Comparison of ENCODE assay signal across 19 cellular contexts in genomic region chr12:14850929-14851663, GRCh38. TPM values are rescaled to one million over a fixed set of nuclear protein-coding genes. Genes with fewer than 3 reads are reported as not detected.
DNase-seq lines count a peak whose midpoint lies in the region; ATAC-seq and TF ChIP-seq lines count a peak whose summit lies in the region.
"Had no signal": no experiment of that assay in that cellular context is flagged by ENCODE, and none has a peak within 500 bp of the region (broad histone marks: within the 10 kb centered on the region; RNA-seq: fewer than 3 reads in every experiment).

No MANE protein-coding gene starts in this region.

- H3K9me3 ChIP-seq in left lung: no peaks in the 10 kb centered on the region
- H3K9me3 ChIP-seq: MG63 had no signal

- H3K27ac ChIP-seq in left lung: no peak overlapping the region
- H3K27ac ChIP-seq: BLaER1, HL-60 had no signal

- DNase-seq in nephron progenitor cell (no peak), amygdala (lab: John Stamatoyannopoulos, UW) (no peak), left lung (no peak), HEK293T (ENCODE audit: extremely low spot score) (no peak)
- DNase-seq in stimulated activated naive B cell treated with anti-CD40 and anti-IgM and Interleukin-4, amounts not matched to agents 10 μg/mL and 1 μg/mL and 100 μg/mL, for 72 hours: no peak
- DNase-seq: activated CD8-positive, alpha-beta T cell treated with anti-CD3 and anti-CD28 coated beads for 36 hours; activated naive CD4-positive, alpha-beta T cell treated with anti-CD3 and anti-CD28 coated beads for 36 hours; MG63; NCI-H226; stimulated activated CD4-positive, alpha-beta T cell treated with anti-CD3 and anti-CD28 coated beads, Interleukin-4, amount 100 ng/mL, for 24 hours; stimulated activated naive CD8-positive, alpha-beta T cell treated with anti-CD3 and anti-CD28 coated beads, Interleukin-15, amount 100 ng/mL, for 72 hours had no signal

- H3K4me1 ChIP-seq in left lung: peaks cover 9 to 11% of the 10 kb centered on the region in 2 donors
- H3K4me1 ChIP-seq: BLaER1 had no signal

- no peaks in the 10 kb centered on the region for H3K36me3 ChIP-seq in left lung
- H3K36me3 ChIP-seq: BLaER1, MG63 had no signal

- peak; percentile 82 for ATAC-seq in GM18868 (IDR thresholded peaks at IDR 0.05; ENCODE audit: unreplicated experiment)
- peak; percentile 77 for ATAC-seq in GM21526 (IDR thresholded peaks at IDR 0.05; ENCODE audit: low FRiP score, unreplicated experiment)
- peak; percentile 83 for ATAC-seq in HG03095 (IDR thresholded peaks at IDR 0.05; ENCODE audit: unreplicated experiment)
- ATAC-seq in left lung: no peak
- no peak for ATAC-seq in stimulated activated naive B cell treated with anti-CD40 and anti-IgM and Interleukin-4, amounts not matched to agents 10 μg/mL and 1 μg/mL and 100 μg/mL, for 72 hours (replicated peaks)
- ATAC-seq: activated CD8-positive, alpha-beta T cell treated with anti-CD3 and anti-CD28 coated beads for 36 hours; stimulated activated naive CD8-positive, alpha-beta T cell treated with anti-CD3 and anti-CD28 coated beads, Interleukin-15, amount 100 ng/mL, for 72 hours had no signal

- CTCF ChIA-PET in HEK293T (lab: Yijun Ruan, JAX): no interaction called here

- H3K9me3 Mint-ChIP-seq in nephron progenitor cell: peaks cover 4% of the 10 kb centered on the region
- H3K9me3 Mint-ChIP-seq in stimulated activated naive B cell treated with anti-CD40 and anti-IgM and Interleukin-4, amounts not matched to agents 10 μg/mL and 1 μg/mL and 100 μg/mL, for 72 hours: no peaks in the 10 kb centered on the region
- H3K9me3 Mint-ChIP-seq: activated CD8-positive, alpha-beta T cell treated with anti-CD3 and anti-CD28 coated beads for 36 hours; activated naive CD4-positive, alpha-beta T cell treated with anti-CD3 and anti-CD28 coated beads for 36 hours; central memory CD8-positive, alpha-beta T cell had no signal

- H3K27ac Mint-ChIP-seq in nephron progenitor cell: peak overlapping the region; percentile 94
- no peak overlapping the region for H3K27ac Mint-ChIP-seq in stimulated activated naive B cell treated with anti-CD40 and anti-IgM and Interleukin-4, amounts not matched to agents 10 μg/mL and 1 μg/mL and 100 μg/mL, for 72 hours
- H3K27ac Mint-ChIP-seq: activated CD8-positive, alpha-beta T cell treated with anti-CD3 and anti-CD28 coated beads for 36 hours; activated naive CD4-positive, alpha-beta T cell treated with anti-CD3 and anti-CD28 coated beads for 36 hours; stimulated activated naive CD8-positive, alpha-beta T cell treated with anti-CD3 and anti-CD28 coated beads, Interleukin-15, amount 100 ng/mL, for 72 hours had no signal

- H3K4me1 Mint-ChIP-seq in nephron progenitor cell: peaks cover 70% of the 10 kb centered on the region
- peaks cover 5 to 12% of the 10 kb centered on the region in 2 donors for H3K4me1 Mint-ChIP-seq in stimulated activated naive B cell treated with anti-CD40 and anti-IgM and Interleukin-4, amounts not matched to agents 10 μg/mL and 1 μg/mL and 100 μg/mL, for 72 hours
- H3K4me1 Mint-ChIP-seq: central memory CD8-positive, alpha-beta T cell had no signal

- H3K36me3 Mint-ChIP-seq in nephron progenitor cell (ENCODE audit: low read depth): no peaks in the 10 kb centered on the region
- H3K36me3 Mint-ChIP-seq in stimulated activated naive B cell treated with anti-CD40 and anti-IgM and Interleukin-4, amounts not matched to agents 10 μg/mL and 1 μg/mL and 100 μg/mL, for 72 hours: peaks cover 0 to 1% of the 10 kb centered on the region in 2 donors

- H3K4me3 ChIP-seq in left lung: no peak overlapping the region
- H3K4me3 ChIP-seq: BLaER1, MG63 had no signal

- H3K27me3 Mint-ChIP-seq in nephron progenitor cell (ENCODE audit: low read depth, poor library complexity): peaks cover 4% of the 10 kb centered on the region
- H3K27me3 Mint-ChIP-seq in stimulated activated naive B cell treated with anti-CD40 and anti-IgM and Interleukin-4, amounts not matched to agents 10 μg/mL and 1 μg/mL and 100 μg/mL, for 72 hours: no peaks in the 10 kb centered on the region
- H3K27me3 Mint-ChIP-seq: activated CD8-positive, alpha-beta T cell treated with anti-CD3 and anti-CD28 coated beads for 36 hours; central memory CD8-positive, alpha-beta T cell; stimulated activated naive CD8-positive, alpha-beta T cell treated with anti-CD3 and anti-CD28 coated beads, Interleukin-15, amount 100 ng/mL, for 72 hours had no signal

- H3K4me3 Mint-ChIP-seq in nephron progenitor cell: no peak overlapping the region
- H3K4me3 Mint-ChIP-seq in stimulated activated naive B cell treated with anti-CD40 and anti-IgM and Interleukin-4, amounts not matched to agents 10 μg/mL and 1 μg/mL and 100 μg/mL, for 72 hours: no peak overlapping the region
- H3K4me3 Mint-ChIP-seq: activated CD8-positive, alpha-beta T cell treated with anti-CD3 and anti-CD28 coated beads for 36 hours; activated naive CD4-positive, alpha-beta T cell treated with anti-CD3 and anti-CD28 coated beads for 36 hours; central memory CD8-positive, alpha-beta T cell; stimulated activated naive CD8-positive, alpha-beta T cell treated with anti-CD3 and anti-CD28 coated beads, Interleukin-15, amount 100 ng/mL, for 72 hours had no signal

- intact Hi-C loops in left lung (cut with DNase I): no loop called here

- POLR2A ChIA-PET in HEK293T (lab: Yijun Ruan, JAX): no interaction called here

- TF ChIP-seq CTCF in nephron progenitor cell (IDR thresholded peaks at IDR 0.05) (no peak), left lung (IDR thresholded peaks at IDR 0.05) (no peak)

- H3K27me3 ChIP-seq in left lung: no peaks in the 10 kb centered on the region
- H3K27me3 ChIP-seq: BLaER1, MG63 had no signal

TF ChIP-seq in HEK293T, 16 proteins besides CTCF, POLR2A, EP300 and RAD21:
- TF ChIP-seq ELF4 (IDR thresholded peaks at IDR 0.05) (no peak), FOXA1 (IDR thresholded peaks at IDR 0.05) (no peak), SUZ12 (IDR thresholded peaks at IDR 0.05) (no peak), FOXM1 (IDR thresholded peaks at IDR 0.05; ENCODE audit: borderline replicate concordance) (no peak), TARDBP (IDR thresholded peaks at IDR 0.05) (no peak), LEF1 (IDR thresholded peaks at IDR 0.05; ENCODE audit: borderline replicate concordance) (no peak), L3MBTL2 (conservative IDR thresholded peaks at IDR 0.05) (no peak), HDGF (IDR thresholded peaks at IDR 0.05; ENCODE audit: borderline replicate concordance) (no peak), ZNF384 (IDR thresholded peaks at IDR 0.05) (no peak), FOXK2 (IDR thresholded peaks at IDR 0.05) (no peak), BHLHE40 (IDR thresholded peaks at IDR 0.05; ENCODE audit: borderline replicate concordance) (no peak)

RNA-seq across cellular contexts. Expression of gene ART4, which starts 7.8 kb away (rescaled TPM):
- 1 to 10 TPM; 2.7 to 3.1 TPM for total RNA-seq in left lung
- total RNA-seq: activated CD8-positive, alpha-beta T cell treated with anti-CD3 and anti-CD28 coated beads for 36 hours; activated naive CD4-positive, alpha-beta T cell treated with anti-CD3 and anti-CD28 coated beads for 36 hours; mononuclear cell; RPMI7951 had no signal

RNA-seq across cellular contexts. Expression of gene MGP, which starts 34.6 kb away (rescaled TPM):
- 100 to 1,000 TPM; 651 to 789 TPM for total RNA-seq in left lung
- total RNA-seq: activated CD8-positive, alpha-beta T cell treated with anti-CD3 and anti-CD28 coated beads for 36 hours; activated naive CD4-positive, alpha-beta T cell treated with anti-CD3 and anti-CD28 coated beads for 36 hours had no signal

RNA-seq across cellular contexts. Expression of gene SMCO3, which starts 37.1 kb away (rescaled TPM):
- total RNA-seq in left lung: 1 to 10 TPM in 1 of 2 donors, under 1 TPM in 1; 0.97 to 1.1 TPM
- total RNA-seq: activated CD8-positive, alpha-beta T cell treated with anti-CD3 and anti-CD28 coated beads for 36 hours; activated naive CD4-positive, alpha-beta T cell treated with anti-CD3 and anti-CD28 coated beads for 36 hours; mononuclear cell; RPMI7951 had no signal

RNA-seq across cellular contexts. Expression of gene C12orf60, which starts 47.6 kb away (rescaled TPM):
- 1 to 10 TPM in 1 of 2 donors, under 1 TPM in 1; 0.81 to 1.2 TPM for total RNA-seq in left lung

RNA-seq across cellular contexts. Expression of gene WBP11, which starts 47.8 kb away (rescaled TPM):
- total RNA-seq in left lung: 10 to 100 TPM; 38.6 to 53.5 TPM

Comparison
In these comparisons a context has a peak if more than half of its experiments do, and no peak if none do; other contexts are left out.
1. ATAC-seq: peak in GM18868 (single experiment), GM21526 (single experiment) and HG03095 (single experiment); none in left lung (single experiment) and stimulated activated naive B cell treated with anti-CD40 and anti-IgM and Interleukin-4, amounts not matched to agents 10 μg/mL and 1 μg/mL and 100 μg/mL, for 72 hours (0 of 2).